ENCODE assay signal across 12 cellular contexts in genomic region chr13:45695198-45695730, GRCh38. TPM values are rescaled to one million over a fixed set of nuclear protein-coding genes. Genes with fewer than 3 reads are reported as not detected.
DNase-seq lines count a peak whose midpoint lies in the region; ATAC-seq and TF ChIP-seq lines count a peak whose summit lies in the region.
"Had no signal": no experiment of that assay in that cellular context is flagged by ENCODE, and none has a peak within 500 bp of the region (broad histone marks: within the 10 kb centered on the region; RNA-seq: fewer than 3 reads in every experiment).

No MANE protein-coding gene starts in this region.

- peaks cover 10% of the 10 kb centered on the region for H3K4me1 Mint-ChIP-seq in activated naive CD8-positive, alpha-beta T cell treated with anti-CD3 and anti-CD28 coated beads for 36 hours
- H3K4me1 Mint-ChIP-seq: activated naive CD4-positive, alpha-beta T cell treated with anti-CD3 and anti-CD28 coated beads, Interleukin-2, amount 50 U/mL, for 24 hours had no signal

- peak overlapping the region; percentile 67 for H3K27ac Mint-ChIP-seq in activated naive CD8-positive, alpha-beta T cell treated with anti-CD3 and anti-CD28 coated beads for 36 hours
- H3K27ac Mint-ChIP-seq: activated naive CD4-positive, alpha-beta T cell treated with anti-CD3 and anti-CD28 coated beads, Interleukin-2, amount 50 U/mL, for 24 hours had no signal

- no peak overlapping the region for H3K4me3 Mint-ChIP-seq in activated naive CD8-positive, alpha-beta T cell treated with anti-CD3 and anti-CD28 coated beads for 36 hours
- H3K4me3 Mint-ChIP-seq: activated naive CD4-positive, alpha-beta T cell treated with anti-CD3 and anti-CD28 coated beads, Interleukin-2, amount 50 U/mL, for 24 hours had no signal

- no peaks in the 10 kb centered on the region for H3K36me3 Mint-ChIP-seq in activated naive CD8-positive, alpha-beta T cell treated with anti-CD3 and anti-CD28 coated beads for 36 hours
- H3K36me3 Mint-ChIP-seq: activated naive CD4-positive, alpha-beta T cell treated with anti-CD3 and anti-CD28 coated beads, Interleukin-2, amount 50 U/mL, for 24 hours had no signal

- TF ChIP-seq POLR2A in GM18505 (IDR thresholded peaks at IDR 0.05; ENCODE audit: borderline replicate concordance, extremely low read depth, insufficient read depth, insufficient read length): peak; percentile 23

- ATAC-seq in GM18505 (IDR thresholded peaks at IDR 0.05; ENCODE audit: unreplicated experiment) (peak; percentile 38), GM21360 (IDR thresholded peaks at IDR 0.05; ENCODE audit: unreplicated experiment) (peak; percentile 43), HG03432 (IDR thresholded peaks at IDR 0.05; ENCODE audit: unreplicated experiment) (peak; percentile 65), GM21526 (IDR thresholded peaks at IDR 0.05; ENCODE audit: low FRiP score, unreplicated experiment) (no peak)

- DNase-seq in activated naive CD8-positive, alpha-beta T cell treated with anti-CD3 and anti-CD28 coated beads for 36 hours: no peak
- no peak for DNase-seq in HPDE6-E6E7 (ENCODE audit: extremely low spot score)
- no peak for DNase-seq in NCI-H526 (lab: John Stamatoyannopoulos, UW)
- DNase-seq in amygdala (lab: John Stamatoyannopoulos, UW): no peak
- DNase-seq: GDM1 had no signal

- peaks cover 2% of the 10 kb centered on the region for H3K9me3 Mint-ChIP-seq in activated naive CD8-positive, alpha-beta T cell treated with anti-CD3 and anti-CD28 coated beads for 36 hours
- H3K9me3 Mint-ChIP-seq: activated naive CD4-positive, alpha-beta T cell treated with anti-CD3 and anti-CD28 coated beads, Interleukin-2, amount 50 U/mL, for 24 hours had no signal

- no peaks in the 10 kb centered on the region for H3K27me3 Mint-ChIP-seq in activated naive CD8-positive, alpha-beta T cell treated with anti-CD3 and anti-CD28 coated beads for 36 hours

RNA-seq across cellular contexts. Expression of gene CBY2, which starts 6.9 kb away (rescaled TPM):
- not detected for total RNA-seq in activated naive CD8-positive, alpha-beta T cell treated with anti-CD3 and anti-CD28 coated beads for 36 hours
- total RNA-seq: HT1080, RPMI7951 had no signal
